In the genomic region with DNA sequence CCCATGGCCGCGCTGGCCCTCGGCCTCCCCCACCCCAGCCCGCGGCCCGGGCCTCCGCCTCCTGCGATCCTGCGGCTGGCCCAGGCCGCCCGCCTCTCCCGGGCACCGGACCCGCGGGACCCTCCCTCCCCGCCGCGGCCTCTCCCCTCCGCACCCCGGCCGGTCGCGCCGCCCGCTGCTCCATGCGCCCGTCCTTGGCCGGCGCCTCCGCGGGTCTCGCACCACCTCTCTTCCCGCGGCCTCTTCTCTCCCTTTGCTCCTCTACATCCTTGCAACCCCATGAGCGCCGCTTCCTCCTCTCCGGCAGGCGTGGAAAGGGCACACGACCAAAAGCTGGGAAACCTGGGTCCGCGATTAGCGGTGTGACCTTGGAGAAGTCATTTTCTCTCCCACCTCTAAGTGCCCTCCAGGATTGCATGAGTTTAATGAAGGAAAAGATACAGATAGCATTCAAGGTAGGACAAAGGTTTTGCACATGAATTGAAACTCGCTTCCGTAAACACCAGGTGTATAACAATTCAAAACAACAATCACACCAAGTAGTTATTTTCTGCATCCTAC, we compare ENCODE assay signal across 1 cellular context.
A peak's percentile ranks its signal among the peaks of the same experiment; 100 is the strongest.
TF ChIP-seq lines count a peak whose summit lies in the region.

No MANE protein-coding gene starts in this region.

TF ChIP-seq in HepG2, 621 proteins besides CTCF, POLR2A, EP300 and RAD21 (continued from another document and continues in another):
- TF ChIP-seq ZNF501 (CRISPR knock-in tag; IDR thresholded peaks at IDR 0.05), result no peak
- TF ChIP-seq JDP2 (CRISPR knock-in tag; IDR thresholded peaks at IDR 0.05; ENCODE audit: borderline replicate concordance), result no peak
- TF ChIP-seq HCFC1 (IDR thresholded peaks at IDR 0.05; ENCODE audit: low read depth, low read length), result no peak
- no peak for TF ChIP-seq ZNF207 (IDR thresholded peaks at IDR 0.05; ENCODE audit: borderline replicate concordance)
- TF ChIP-seq TGIF2 (CRISPR knock-in tag; IDR thresholded peaks at IDR 0.05), result 0 out of 2 replicates have a peak, but pooled peaks have one; percentile 16
- TF ChIP-seq ZNF543 (CRISPR knock-in tag; IDR thresholded peaks at IDR 0.05), result peak; percentile 49; the same call in 1 of the 2 replicates
- TF ChIP-seq EHMT2 (IDR thresholded peaks at IDR 0.05; ENCODE audit: borderline replicate concordance, low read depth, low read length), result no peak
- TF ChIP-seq ZNF225 (CRISPR knock-in tag; IDR thresholded peaks at IDR 0.05), result no peak
- TF ChIP-seq ZBTB38 (CRISPR knock-in tag; IDR thresholded peaks at IDR 0.05), result no peak
- TF ChIP-seq, protein P1, sequence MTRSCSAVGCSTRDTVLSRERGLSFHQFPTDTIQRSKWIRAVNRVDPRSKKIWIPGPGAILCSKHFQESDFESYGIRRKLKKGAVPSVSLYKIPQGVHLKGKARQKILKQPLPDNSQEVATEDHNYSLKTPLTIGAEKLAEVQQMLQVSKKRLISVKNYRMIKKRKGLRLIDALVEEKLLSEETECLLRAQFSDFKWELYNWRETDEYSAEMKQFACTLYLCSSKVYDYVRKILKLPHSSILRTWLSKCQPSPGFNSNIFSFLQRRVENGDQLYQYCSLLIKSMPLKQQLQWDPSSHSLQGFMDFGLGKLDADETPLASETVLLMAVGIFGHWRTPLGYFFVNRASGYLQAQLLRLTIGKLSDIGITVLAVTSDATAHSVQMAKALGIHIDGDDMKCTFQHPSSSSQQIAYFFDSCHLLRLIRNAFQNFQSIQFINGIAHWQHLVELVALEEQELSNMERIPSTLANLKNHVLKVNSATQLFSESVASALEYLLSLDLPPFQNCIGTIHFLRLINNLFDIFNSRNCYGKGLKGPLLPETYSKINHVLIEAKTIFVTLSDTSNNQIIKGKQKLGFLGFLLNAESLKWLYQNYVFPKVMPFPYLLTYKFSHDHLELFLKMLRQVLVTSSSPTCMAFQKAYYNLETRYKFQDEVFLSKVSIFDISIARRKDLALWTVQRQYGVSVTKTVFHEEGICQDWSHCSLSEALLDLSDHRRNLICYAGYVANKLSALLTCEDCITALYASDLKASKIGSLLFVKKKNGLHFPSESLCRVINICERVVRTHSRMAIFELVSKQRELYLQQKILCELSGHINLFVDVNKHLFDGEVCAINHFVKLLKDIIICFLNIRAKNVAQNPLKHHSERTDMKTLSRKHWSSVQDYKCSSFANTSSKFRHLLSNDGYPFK (CRISPR knock-in tag; IDR thresholded peaks at IDR 0.05; ENCODE audit: borderline replicate concordance), result no peak
- no peak for TF ChIP-seq ETV6 (CRISPR knock-in tag; conservative IDR thresholded peaks at IDR 0.05)
- TF ChIP-seq AGO2 (optimal IDR thresholded peaks at IDR 0.05; ENCODE audit: low read depth, low read length), result no peak
- no peak for TF ChIP-seq NFYC (CRISPR knock-in tag; IDR thresholded peaks at IDR 0.05)
- no peak for TF ChIP-seq ISX (CRISPR knock-in tag; conservative IDR thresholded peaks at IDR 0.05)
- no peak for TF ChIP-seq STAT5B (CRISPR knock-in tag; IDR thresholded peaks at IDR 0.05)
- TF ChIP-seq ZNF451 (CRISPR knock-in tag; IDR thresholded peaks at IDR 0.05), result no peak
- no peak for TF ChIP-seq ZNF335 (CRISPR knock-in tag; IDR thresholded peaks at IDR 0.05)
- TF ChIP-seq, protein P2, sequence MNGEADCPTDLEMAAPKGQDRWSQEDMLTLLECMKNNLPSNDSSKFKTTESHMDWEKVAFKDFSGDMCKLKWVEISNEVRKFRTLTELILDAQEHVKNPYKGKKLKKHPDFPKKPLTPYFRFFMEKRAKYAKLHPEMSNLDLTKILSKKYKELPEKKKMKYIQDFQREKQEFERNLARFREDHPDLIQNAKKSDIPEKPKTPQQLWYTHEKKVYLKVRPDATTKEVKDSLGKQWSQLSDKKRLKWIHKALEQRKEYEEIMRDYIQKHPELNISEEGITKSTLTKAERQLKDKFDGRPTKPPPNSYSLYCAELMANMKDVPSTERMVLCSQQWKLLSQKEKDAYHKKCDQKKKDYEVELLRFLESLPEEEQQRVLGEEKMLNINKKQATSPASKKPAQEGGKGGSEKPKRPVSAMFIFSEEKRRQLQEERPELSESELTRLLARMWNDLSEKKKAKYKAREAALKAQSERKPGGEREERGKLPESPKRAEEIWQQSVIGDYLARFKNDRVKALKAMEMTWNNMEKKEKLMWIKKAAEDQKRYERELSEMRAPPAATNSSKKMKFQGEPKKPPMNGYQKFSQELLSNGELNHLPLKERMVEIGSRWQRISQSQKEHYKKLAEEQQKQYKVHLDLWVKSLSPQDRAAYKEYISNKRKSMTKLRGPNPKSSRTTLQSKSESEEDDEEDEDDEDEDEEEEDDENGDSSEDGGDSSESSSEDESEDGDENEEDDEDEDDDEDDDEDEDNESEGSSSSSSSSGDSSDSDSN (CRISPR knock-in tag; IDR thresholded peaks at IDR 0.05), result peak; percentile 82; the same call in 1 of the 2 replicates
- TF ChIP-seq KLF11 (CRISPR knock-in tag; IDR thresholded peaks at IDR 0.05), result no peak
- peak; percentile 73 for TF ChIP-seq HDAC2 (CRISPR knock-in tag; IDR thresholded peaks at IDR 0.05)
- TF ChIP-seq ZNF660 (CRISPR knock-in tag; IDR thresholded peaks at IDR 0.05; ENCODE audit: borderline replicate concordance, low read depth), result no peak
- no peak for TF ChIP-seq NFE2 (CRISPR knock-in tag; IDR thresholded peaks at IDR 0.05)
- no peak for TF ChIP-seq TEAD2 (CRISPR knock-in tag; IDR thresholded peaks at IDR 0.05)
- TF ChIP-seq HNRNPLL (IDR thresholded peaks at IDR 0.05; ENCODE audit: low read depth, low read length, poor library complexity, severe bottlenecking), result peak; percentile 63
- TF ChIP-seq MAFF (IDR thresholded peaks at IDR 0.05; ENCODE audit: low read depth, low read length), result no peak
- TF ChIP-seq, protein P3, sequence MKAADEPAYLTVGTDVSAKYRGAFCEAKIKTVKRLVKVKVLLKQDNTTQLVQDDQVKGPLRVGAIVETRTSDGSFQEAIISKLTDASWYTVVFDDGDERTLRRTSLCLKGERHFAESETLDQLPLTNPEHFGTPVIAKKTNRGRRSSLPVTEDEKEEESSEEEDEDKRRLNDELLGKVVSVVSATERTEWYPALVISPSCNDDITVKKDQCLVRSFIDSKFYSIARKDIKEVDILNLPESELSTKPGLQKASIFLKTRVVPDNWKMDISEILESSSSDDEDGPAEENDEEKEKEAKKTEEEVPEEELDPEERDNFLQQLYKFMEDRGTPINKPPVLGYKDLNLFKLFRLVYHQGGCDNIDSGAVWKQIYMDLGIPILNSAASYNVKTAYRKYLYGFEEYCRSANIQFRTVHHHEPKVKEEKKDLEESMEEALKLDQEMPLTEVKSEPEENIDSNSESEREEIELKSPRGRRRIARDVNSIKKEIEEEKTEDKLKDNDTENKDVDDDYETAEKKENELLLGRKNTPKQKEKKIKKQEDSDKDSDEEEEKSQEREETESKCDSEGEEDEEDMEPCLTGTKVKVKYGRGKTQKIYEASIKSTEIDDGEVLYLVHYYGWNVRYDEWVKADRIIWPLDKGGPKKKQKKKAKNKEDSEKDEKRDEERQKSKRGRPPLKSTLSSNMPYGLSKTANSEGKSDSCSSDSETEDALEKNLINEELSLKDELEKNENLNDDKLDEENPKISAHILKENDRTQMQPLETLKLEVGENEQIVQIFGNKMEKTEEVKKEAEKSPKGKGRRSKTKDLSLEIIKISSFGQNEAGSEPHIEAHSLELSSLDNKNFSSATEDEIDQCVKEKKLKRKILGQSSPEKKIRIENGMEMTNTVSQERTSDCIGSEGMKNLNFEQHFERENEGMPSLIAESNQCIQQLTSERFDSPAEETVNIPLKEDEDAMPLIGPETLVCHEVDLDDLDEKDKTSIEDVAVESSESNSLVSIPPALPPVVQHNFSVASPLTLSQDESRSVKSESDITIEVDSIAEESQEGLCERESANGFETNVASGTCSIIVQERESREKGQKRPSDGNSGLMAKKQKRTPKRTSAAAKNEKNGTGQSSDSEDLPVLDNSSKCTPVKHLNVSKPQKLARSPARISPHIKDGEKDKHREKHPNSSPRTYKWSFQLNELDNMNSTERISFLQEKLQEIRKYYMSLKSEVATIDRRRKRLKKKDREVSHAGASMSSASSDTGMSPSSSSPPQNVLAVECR (CRISPR knock-in tag; IDR thresholded peaks at IDR 0.05; ENCODE audit: borderline replicate concordance), result no peak
- no peak for TF ChIP-seq ZNF83 (CRISPR knock-in tag; IDR thresholded peaks at IDR 0.05; ENCODE audit: borderline replicate concordance)
- no peak for TF ChIP-seq ZC3H4 (CRISPR knock-in tag; IDR thresholded peaks at IDR 0.05; ENCODE audit: borderline replicate concordance)
- TF ChIP-seq MXI1 (IDR thresholded peaks at IDR 0.05; ENCODE audit: borderline replicate concordance, low read depth, low read length), result peak; percentile 26; the same call in 1 of the 3 replicates
- no peak for TF ChIP-seq ZNF205 (CRISPR knock-in tag; IDR thresholded peaks at IDR 0.05)
- TF ChIP-seq ZNF350 (CRISPR knock-in tag; IDR thresholded peaks at IDR 0.05; ENCODE audit: borderline replicate concordance, low read depth), result no peak
- TF ChIP-seq ZIK1 (CRISPR knock-in tag; IDR thresholded peaks at IDR 0.05; ENCODE audit: borderline replicate concordance, low read depth), result no peak
- TF ChIP-seq MAF1 (CRISPR knock-in tag; IDR thresholded peaks at IDR 0.05; ENCODE audit: borderline replicate concordance), result no peak
- TF ChIP-seq GLI4 (CRISPR knock-in tag; IDR thresholded peaks at IDR 0.05; ENCODE audit: borderline replicate concordance), result no peak
- no peak for TF ChIP-seq FIP1L1 (IDR thresholded peaks at IDR 0.05; ENCODE audit: borderline replicate concordance, insufficient read depth, low read depth, low read length)
- TF ChIP-seq FOXM1 (CRISPR knock-in tag; IDR thresholded peaks at IDR 0.05), result no peak
- TF ChIP-seq, protein P4, sequence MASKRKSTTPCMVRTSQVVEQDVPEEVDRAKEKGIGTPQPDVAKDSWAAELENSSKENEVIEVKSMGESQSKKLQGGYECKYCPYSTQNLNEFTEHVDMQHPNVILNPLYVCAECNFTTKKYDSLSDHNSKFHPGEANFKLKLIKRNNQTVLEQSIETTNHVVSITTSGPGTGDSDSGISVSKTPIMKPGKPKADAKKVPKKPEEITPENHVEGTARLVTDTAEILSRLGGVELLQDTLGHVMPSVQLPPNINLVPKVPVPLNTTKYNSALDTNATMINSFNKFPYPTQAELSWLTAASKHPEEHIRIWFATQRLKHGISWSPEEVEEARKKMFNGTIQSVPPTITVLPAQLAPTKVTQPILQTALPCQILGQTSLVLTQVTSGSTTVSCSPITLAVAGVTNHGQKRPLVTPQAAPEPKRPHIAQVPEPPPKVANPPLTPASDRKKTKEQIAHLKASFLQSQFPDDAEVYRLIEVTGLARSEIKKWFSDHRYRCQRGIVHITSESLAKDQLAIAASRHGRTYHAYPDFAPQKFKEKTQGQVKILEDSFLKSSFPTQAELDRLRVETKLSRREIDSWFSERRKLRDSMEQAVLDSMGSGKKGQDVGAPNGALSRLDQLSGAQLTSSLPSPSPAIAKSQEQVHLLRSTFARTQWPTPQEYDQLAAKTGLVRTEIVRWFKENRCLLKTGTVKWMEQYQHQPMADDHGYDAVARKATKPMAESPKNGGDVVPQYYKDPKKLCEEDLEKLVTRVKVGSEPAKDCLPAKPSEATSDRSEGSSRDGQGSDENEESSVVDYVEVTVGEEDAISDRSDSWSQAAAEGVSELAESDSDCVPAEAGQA (IDR thresholded peaks at IDR 0.05; ENCODE audit: low read depth), result no peak
- TF ChIP-seq, protein P4 (CRISPR knock-in tag; IDR thresholded peaks at IDR 0.05; ENCODE audit: borderline replicate concordance), result no peak
- no peak for TF ChIP-seq IRX3 (CRISPR knock-in tag; IDR thresholded peaks at IDR 0.05; ENCODE audit: borderline replicate concordance, low read depth)
- no peak for TF ChIP-seq ATRX (CRISPR knock-in tag; IDR thresholded peaks at IDR 0.05; ENCODE audit: borderline replicate concordance)
- TF ChIP-seq, protein P5, sequence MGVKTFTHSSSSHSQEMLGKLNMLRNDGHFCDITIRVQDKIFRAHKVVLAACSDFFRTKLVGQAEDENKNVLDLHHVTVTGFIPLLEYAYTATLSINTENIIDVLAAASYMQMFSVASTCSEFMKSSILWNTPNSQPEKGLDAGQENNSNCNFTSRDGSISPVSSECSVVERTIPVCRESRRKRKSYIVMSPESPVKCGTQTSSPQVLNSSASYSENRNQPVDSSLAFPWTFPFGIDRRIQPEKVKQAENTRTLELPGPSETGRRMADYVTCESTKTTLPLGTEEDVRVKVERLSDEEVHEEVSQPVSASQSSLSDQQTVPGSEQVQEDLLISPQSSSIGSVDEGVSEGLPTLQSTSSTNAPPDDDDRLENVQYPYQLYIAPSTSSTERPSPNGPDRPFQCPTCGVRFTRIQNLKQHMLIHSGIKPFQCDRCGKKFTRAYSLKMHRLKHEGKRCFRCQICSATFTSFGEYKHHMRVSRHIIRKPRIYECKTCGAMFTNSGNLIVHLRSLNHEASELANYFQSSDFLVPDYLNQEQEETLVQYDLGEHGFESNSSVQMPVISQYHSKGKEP (CRISPR knock-in tag; IDR thresholded peaks at IDR 0.05), result no peak
- no peak for TF ChIP-seq ZNF382 (CRISPR knock-in tag; IDR thresholded peaks at IDR 0.05; ENCODE audit: borderline replicate concordance)
